Comparison of ENCODE assay signal across 1 cellular context in genomic region chr20:32685541-32686529, GRCh38.
TF ChIP-seq lines count a peak whose summit lies in the region.

No MANE protein-coding gene starts in this region.

TF ChIP-seq in HepG2, 621 proteins besides CTCF, POLR2A, EP300 and RAD21 (continued from another document and continues in another):
- TF ChIP-seq IRF9 (CRISPR knock-in tag; IDR thresholded peaks at IDR 0.05; ENCODE audit: borderline replicate concordance) (no peak; the same call in 1 of the 2 replicates), ZNF737 (CRISPR knock-in tag; IDR thresholded peaks at IDR 0.05; ENCODE audit: borderline replicate concordance) (0 out of 2 replicates have a peak, but pooled peaks have one; percentile 9), ZNF331 (CRISPR knock-in tag; IDR thresholded peaks at IDR 0.05) (peak; percentile 97), ZNF567 (CRISPR knock-in tag; IDR thresholded peaks at IDR 0.05; ENCODE audit: borderline replicate concordance) (no peak), PLRG1 (conservative IDR thresholded peaks at IDR 0.05) (no peak), SRF (IDR thresholded peaks at IDR 0.05; ENCODE audit: low read depth, low read length) (peak; percentile 93), ZNF569 (CRISPR knock-in tag; IDR thresholded peaks at IDR 0.05; ENCODE audit: borderline replicate concordance) (peak; percentile 71; the same call in 1 of the 2 replicates), CBX1 (IDR thresholded peaks at IDR 0.05; ENCODE audit: low read depth) (no peak), ZNF616 (CRISPR knock-in tag; IDR thresholded peaks at IDR 0.05; ENCODE audit: low read depth) (peak; percentile 60), DMAP1 (CRISPR knock-in tag; IDR thresholded peaks at IDR 0.05) (peak; percentile 91), ZNF724P (CRISPR knock-in tag; IDR thresholded peaks at IDR 0.05; ENCODE audit: borderline replicate concordance) (peak; percentile 87; the same call in 1 of the 2 replicates), NFIC (IDR thresholded peaks at IDR 0.05; ENCODE audit: low read length) (peak; percentile 96), ZNF790 (CRISPR knock-in tag; IDR thresholded peaks at IDR 0.05; ENCODE audit: borderline replicate concordance) (peak; percentile 16; the same call in 1 of the 2 replicates), STAT6 (CRISPR knock-in tag; IDR thresholded peaks at IDR 0.05; ENCODE audit: borderline replicate concordance) (peak; percentile 79; the same call in 1 of the 2 replicates), ZBTB2 (CRISPR knock-in tag; IDR thresholded peaks at IDR 0.05; ENCODE audit: low read depth) (no peak), ZNF792 (CRISPR knock-in tag; IDR thresholded peaks at IDR 0.05) (peak; percentile 96; the same call in 1 of the 2 replicates), KLF13 (CRISPR knock-in tag; IDR thresholded peaks at IDR 0.05) (no peak), FOXO1 (CRISPR knock-in tag; IDR thresholded peaks at IDR 0.05) (peak; percentile 98), RFX3 (CRISPR knock-in tag; IDR thresholded peaks at IDR 0.05) (no peak; the same call in 1 of the 2 replicates), NCOR1 (IDR thresholded peaks at IDR 0.05; ENCODE audit: borderline replicate concordance, low read length) (peak; percentile 99), SRY (CRISPR knock-in tag; IDR thresholded peaks at IDR 0.05) (no peak), ZNF766 (CRISPR knock-in tag; IDR thresholded peaks at IDR 0.05; ENCODE audit: borderline replicate concordance) (no peak; the same call in none of the 2 replicates), ZNF530 (CRISPR knock-in tag; IDR thresholded peaks at IDR 0.05; ENCODE audit: low read depth) (no peak), HMGXB3 (CRISPR knock-in tag; IDR thresholded peaks at IDR 0.05; ENCODE audit: borderline replicate concordance) (peak; percentile 93), ZNF768 (CRISPR knock-in tag; IDR thresholded peaks at IDR 0.05) (peak; percentile 82), CAMTA2 (CRISPR knock-in tag; IDR thresholded peaks at IDR 0.05; ENCODE audit: borderline replicate concordance) (0 out of 2 replicates have a peak, but pooled peaks have one; percentile 72), GZF1 (CRISPR knock-in tag; IDR thresholded peaks at IDR 0.05) (peak; percentile 90), PCBP1 (IDR thresholded peaks at IDR 0.05; ENCODE audit: borderline replicate concordance, low read depth, low read length) (no peak), FOXP4 (CRISPR knock-in tag; IDR thresholded peaks at IDR 0.05) (peak; percentile 98), PAXIP1 (CRISPR knock-in tag; conservative IDR thresholded peaks at IDR 0.05) (peak; percentile 100), NR3C1 (CRISPR knock-in tag; IDR thresholded peaks at IDR 0.05) (no peak), ZNF589 (CRISPR knock-in tag; conservative IDR thresholded peaks at IDR 0.05) (peak; percentile 84), ZNF629 (CRISPR knock-in tag; conservative IDR thresholded peaks at IDR 0.05) (peak; percentile 71), ZHX1 (CRISPR knock-in tag; IDR thresholded peaks at IDR 0.05; ENCODE audit: low read depth) (peak; percentile 71; the same call in 1 of the 2 replicates), NFATC3 (CRISPR knock-in tag; IDR thresholded peaks at IDR 0.05) (0 out of 2 replicates have a peak, but pooled peaks have one; percentile 50), CREM (IDR thresholded peaks at IDR 0.05) (peak; percentile 96), CREM (CRISPR knock-in tag; IDR thresholded peaks at IDR 0.05) (no peak), DRAP1 (CRISPR knock-in tag; IDR thresholded peaks at IDR 0.05) (peak; percentile 86), GATAD2A (CRISPR knock-in tag; IDR thresholded peaks at IDR 0.05) (peak; percentile 100), RFXAP (CRISPR knock-in tag; IDR thresholded peaks at IDR 0.05; ENCODE audit: borderline replicate concordance) (peak; percentile 96), RCOR2 (CRISPR knock-in tag; IDR thresholded peaks at IDR 0.05) (peak; percentile 94), IKZF4 (CRISPR knock-in tag; IDR thresholded peaks at IDR 0.05; ENCODE audit: borderline replicate concordance, low read depth, not compliant biosample characterization) (peak; percentile 66), ZNF670 (CRISPR knock-in tag; IDR thresholded peaks at IDR 0.05; ENCODE audit: borderline replicate concordance) (peak; percentile 100), ZNF256 (CRISPR knock-in tag; conservative IDR thresholded peaks at IDR 0.05) (peak; percentile 93; the same call in 1 of the 2 replicates), GABPA (IDR thresholded peaks at IDR 0.05; ENCODE audit: low read depth, low read length) (no peak), GABPA (CRISPR knock-in tag; IDR thresholded peaks at IDR 0.05; ENCODE audit: low read depth) (peak; percentile 67; the same call in 1 of the 2 replicates), ZSCAN29 (CRISPR knock-in tag; conservative IDR thresholded peaks at IDR 0.05) (peak; percentile 73; the same call in 1 of the 2 replicates), BHLHE40 (IDR thresholded peaks at IDR 0.05; ENCODE audit: low read length) (peak; percentile 53)
